Comparison of ENCODE assay signal across 12 cellular contexts in the genomic region with DNA sequence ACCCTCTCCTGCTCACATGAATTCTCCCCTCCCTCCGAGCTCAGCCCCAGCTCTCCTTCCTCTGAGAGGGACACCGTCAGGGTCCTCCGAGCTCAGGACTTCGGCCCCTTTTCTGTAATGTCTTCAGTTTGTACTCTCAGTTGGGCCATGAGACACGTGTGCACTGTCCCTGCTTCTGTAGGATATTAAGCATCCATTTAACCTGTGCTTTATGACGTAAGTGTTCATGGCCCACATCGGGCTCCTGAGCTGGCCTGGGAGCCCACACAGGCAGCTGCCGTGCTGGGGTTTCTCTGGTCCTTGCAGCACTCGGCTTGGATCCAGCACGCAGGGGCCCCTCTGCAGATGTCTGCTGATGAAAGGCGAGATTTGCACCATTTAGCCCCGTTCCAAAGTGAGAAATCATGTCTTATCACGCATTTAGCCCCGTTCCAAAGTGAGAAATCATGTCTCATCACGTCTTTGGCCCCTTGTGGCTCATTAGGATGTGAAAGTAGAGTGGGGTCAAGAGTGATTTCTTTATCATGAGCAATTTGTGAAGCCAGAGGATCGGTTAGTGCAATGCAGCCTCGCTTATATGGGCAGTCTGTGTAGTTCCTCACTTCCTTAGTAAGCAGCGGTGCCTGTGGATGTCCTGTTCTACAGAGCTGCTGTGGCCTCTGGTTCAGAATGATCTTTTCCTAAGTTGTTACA. TPM values are rescaled to one million over a fixed set of nuclear protein-coding genes. Genes with fewer than 3 reads are reported as not detected.
A peak's percentile ranks its signal among the peaks of the same experiment; 100 is the strongest.
DNase-seq lines count a peak whose midpoint lies in the region; ATAC-seq and TF ChIP-seq lines count a peak whose summit lies in the region.
"Had no signal": no experiment of that assay in that cellular context is flagged by ENCODE, and none has a peak within 500 bp of the region (broad histone marks: within the 10 kb centered on the region; RNA-seq: fewer than 3 reads in every experiment).

No MANE protein-coding gene starts in this region.

- H3K9me3 ChIP-seq in upper lobe of left lung = no peaks in the 10 kb centered on the region
- H3K9me3 ChIP-seq: body of pancreas had no signal

- peaks cover 4 to 14% (median 6%) of the 10 kb centered on the region in 4 donors for H3K4me1 ChIP-seq in upper lobe of left lung

- no peak overlapping the region for H3K4me3 ChIP-seq in upper lobe of left lung
- H3K4me3 ChIP-seq: body of pancreas had no signal

- H3K4me3 Mint-ChIP-seq in activated naive CD8-positive, alpha-beta T cell treated with anti-CD3 and anti-CD28 coated beads for 36 hours = no peak overlapping the region
- no peak overlapping the region for H3K4me3 Mint-ChIP-seq in activated naive CD8-positive, alpha-beta T cell treated with anti-CD3 and anti-CD28 coated beads, Interleukin-2, amount 50 U/mL, for 24 hours

- H3K4me1 Mint-ChIP-seq in activated naive CD8-positive, alpha-beta T cell treated with anti-CD3 and anti-CD28 coated beads for 36 hours = peaks cover 32% of the 10 kb centered on the region
- peaks cover 27% of the 10 kb centered on the region for H3K4me1 Mint-ChIP-seq in activated naive CD8-positive, alpha-beta T cell treated with anti-CD3 and anti-CD28 coated beads, Interleukin-2, amount 50 U/mL, for 24 hours

- H3K36me3 ChIP-seq in upper lobe of left lung = peaks cover 0 to 3% (median 0%) of the 10 kb centered on the region in 4 donors

- H3K27ac ChIP-seq in upper lobe of left lung = no peak overlapping the region
- H3K27ac ChIP-seq: body of pancreas had no signal

- TF ChIP-seq CTCF in upper lobe of left lung (IDR thresholded peaks at IDR 0.05) = no peak

- H3K9me3 Mint-ChIP-seq in activated naive CD8-positive, alpha-beta T cell treated with anti-CD3 and anti-CD28 coated beads for 36 hours = no peaks in the 10 kb centered on the region
- no peaks in the 10 kb centered on the region for H3K9me3 Mint-ChIP-seq in activated naive CD8-positive, alpha-beta T cell treated with anti-CD3 and anti-CD28 coated beads, Interleukin-2, amount 50 U/mL, for 24 hours

- DNase-seq in activated naive CD8-positive, alpha-beta T cell treated with anti-CD3 and anti-CD28 coated beads for 36 hours = no peak
- DNase-seq in activated naive CD8-positive, alpha-beta T cell treated with anti-CD3 and anti-CD28 coated beads, Interleukin-2, amount 50 U/mL, for 24 hours = no peak
- DNase-seq in upper lobe of left lung (peak; percentile 21 to 46), GM19240 (ENCODE audit: insufficient read length, low spot score) (no peak), NCI-H2081 (lab: John Stamatoyannopoulos, UW) (no peak), germinal center (ENCODE audit: low spot score) (no peak)
- DNase-seq: 8988T, NCI-H69, T-helper 1 cell had no signal

- TF ChIP-seq POLR2A in upper lobe of left lung (IDR thresholded peaks at IDR 0.05) = no peak

- peak overlapping the region; percentile 6 for H3K27ac Mint-ChIP-seq in activated naive CD8-positive, alpha-beta T cell treated with anti-CD3 and anti-CD28 coated beads for 36 hours
- H3K27ac Mint-ChIP-seq in activated naive CD8-positive, alpha-beta T cell treated with anti-CD3 and anti-CD28 coated beads, Interleukin-2, amount 50 U/mL, for 24 hours = no peak overlapping the region

- H3K27me3 Mint-ChIP-seq in activated naive CD8-positive, alpha-beta T cell treated with anti-CD3 and anti-CD28 coated beads for 36 hours = no peaks in the 10 kb centered on the region
- no peaks in the 10 kb centered on the region for H3K27me3 Mint-ChIP-seq in activated naive CD8-positive, alpha-beta T cell treated with anti-CD3 and anti-CD28 coated beads, Interleukin-2, amount 50 U/mL, for 24 hours

- H3K27me3 ChIP-seq in upper lobe of left lung = no peaks in the 10 kb centered on the region
- H3K27me3 ChIP-seq: body of pancreas had no signal

- 78 to 79% methylated on average over 18 of the region's 18 CpGs for WGBS in upper lobe of left lung, 2 donors

- no peak for TF ChIP-seq EP300 in upper lobe of left lung (IDR thresholded peaks at IDR 0.05)

- no peak for ATAC-seq in activated naive CD8-positive, alpha-beta T cell treated with anti-CD3 and anti-CD28 coated beads, Interleukin-2, amount 50 U/mL, for 24 hours
- ATAC-seq in GM21825 (IDR thresholded peaks at IDR 0.05; ENCODE audit: unreplicated experiment) = peak; percentile 30
- peak; percentile 28 for ATAC-seq in HG03571 (IDR thresholded peaks at IDR 0.05; ENCODE audit: unreplicated experiment)
- ATAC-seq in upper lobe of left lung (ENCODE audit: low FRiP score in 2 of 2) = no peak
- ATAC-seq: body of pancreas had no signal

- peaks cover 2% of the 10 kb centered on the region for H3K36me3 Mint-ChIP-seq in activated naive CD8-positive, alpha-beta T cell treated with anti-CD3 and anti-CD28 coated beads for 36 hours
- peaks cover 6% of the 10 kb centered on the region for H3K36me3 Mint-ChIP-seq in activated naive CD8-positive, alpha-beta T cell treated with anti-CD3 and anti-CD28 coated beads, Interleukin-2, amount 50 U/mL, for 24 hours (ENCODE audit: low read depth)

RNA-seq across cellular contexts. Expression of gene DUSP22, which starts 25.3 kb away (rescaled TPM):
- 10 to 100 TPM; 22.9 to 23.9 TPM for total RNA-seq in activated naive CD8-positive, alpha-beta T cell treated with anti-CD3 and anti-CD28 coated beads for 36 hours
- total RNA-seq in upper lobe of left lung = 100 to 1,000 TPM in 1 of 6 donors, 10 to 100 TPM in 5; 49.9 to 108 (median 63.8) TPM

Comparison
In these comparisons a context has a peak if more than half of its experiments do, and no peak if none do; other contexts are left out.
1. DNase-seq: peak in upper lobe of left lung (2 of 2); none in activated naive CD8-positive, alpha-beta T cell treated with anti-CD3 and anti-CD28 coated beads for 36 hours (single experiment), activated naive CD8-positive, alpha-beta T cell treated with anti-CD3 and anti-CD28 coated beads, Interleukin-2, amount 50 U/mL, for 24 hours (single experiment), GM19240 (single experiment), NCI-H2081 (0 of 2) and germinal center (single experiment).
2. ATAC-seq: peak in GM21825 (single experiment) and HG03571 (single experiment); none in activated naive CD8-positive, alpha-beta T cell treated with anti-CD3 and anti-CD28 coated beads, Interleukin-2, amount 50 U/mL, for 24 hours (single experiment) and upper lobe of left lung (0 of 2).